ENCODE assay signal across 22 cellular contexts in genomic region chr16:4452674-4453073, GRCh38. TPM values are rescaled to one million over a fixed set of nuclear protein-coding genes. Genes with fewer than 3 reads are reported as not detected.
DNase-seq lines count a peak whose midpoint lies in the region; ATAC-seq and TF ChIP-seq lines count a peak whose summit lies in the region.
"Had no signal": no experiment of that assay in that cellular context is flagged by ENCODE, and none has a peak within 500 bp of the region (broad histone marks: within the 10 kb centered on the region; RNA-seq: fewer than 3 reads in every experiment).

No MANE protein-coding gene starts in this region.

- no peak overlapping the region for H3K4me3 ChIP-seq in adrenal gland
- H3K4me3 ChIP-seq in gastrocnemius medialis: no peak overlapping the region
- H3K4me3 ChIP-seq: BLaER1, Peyer's patch, SJCRH30 had no signal

- H3K27ac ChIP-seq in adrenal gland: peak overlapping the region in 1 of 5 donors; percentile 23
- H3K27ac ChIP-seq in gastrocnemius medialis: no peak overlapping the region
- H3K27ac ChIP-seq: BLaER1, Peyer's patch had no signal

- intact Hi-C loops in Right ventricle myocardium superior (cut with DNase I): no loop called here
- intact Hi-C loops in left ventricle myocardium superior (cut with micrococcal nuclease): no loop called here
- intact Hi-C loops in adrenal gland (cut with DNase I): no loop called here
- intact Hi-C loops in gastrocnemius medialis (cut with DNase I; ENCODE audit: low total_unique reads): no loop called here

- ATAC-seq in Right ventricle myocardium superior (ENCODE audit: poor library complexity) (no peak), left ventricle myocardium superior (no peak), gastrocnemius medialis (peak; percentile 47 to 48), GM19395 (IDR thresholded peaks at IDR 0.05; ENCODE audit: unreplicated experiment) (no peak)

- no peak for TF ChIP-seq POLR2A in adrenal gland (IDR thresholded peaks at IDR 0.05)
- TF ChIP-seq POLR2A in gastrocnemius medialis (IDR thresholded peaks at IDR 0.05): no peak

- in situ Hi-C loops in gastrocnemius medialis (cut with MboI; ENCODE audit: low sequenced_read_pairs in 4 of 4): no loop called here

- H3K4me1 ChIP-seq in adrenal gland (replicated peaks in 1 of 2): peaks cover 0 to 5% of the 10 kb centered on the region in 2 donors
- no peaks in the 10 kb centered on the region for H3K4me1 ChIP-seq in gastrocnemius medialis
- H3K4me1 ChIP-seq: Peyer's patch had no signal

- H3K27me3 ChIP-seq in adrenal gland (no peaks in the 10 kb centered on the region), gastrocnemius medialis (no peaks in the 10 kb centered on the region)
- H3K27me3 ChIP-seq: BLaER1, Peyer's patch, SJCRH30 had no signal

- peaks cover 0 to 79% of the 10 kb centered on the region in 2 donors for H3K36me3 ChIP-seq in adrenal gland (replicated peaks in 1 of 2)
- H3K36me3 ChIP-seq in gastrocnemius medialis: peaks cover 4 to 95% of the 10 kb centered on the region in 2 donors

- DNase-seq in Right ventricle myocardium superior (peak; percentile 19), left ventricle myocardium superior (no peak), adrenal gland (peak in 6 of 7 donors; percentile 49 to 79 (median 70)), gastrocnemius medialis (no peak), hippocampal formation (lab: John Stamatoyannopoulos, UW) (no peak)
- no peak for DNase-seq in stimulated activated CD4-positive, alpha-beta T cell treated with anti-CD3 and anti-CD28 coated beads, Interleukin-2, amount 100 ng/mL, for 24 hours
- DNase-seq: ACHN; CD4-positive, alpha-beta T cell; EL; GF-D8; KBM-7; MM.1S; NCI-H1048; NCI-H1436; NCI-H187 treated with DMSO at 0.1 percent for 48 hours; NCI-H226; NCI-H524; NCI-H82; Peyer's patch had no signal

- H3K9me3 ChIP-seq in adrenal gland (replicated peaks in 1 of 3) (no peaks in the 10 kb centered on the region), gastrocnemius medialis (no peaks in the 10 kb centered on the region)
- H3K9me3 ChIP-seq: BLaER1, Peyer's patch, SJCRH30 had no signal

- 48 to 68% (median 57%) methylated on average over 5 of the region's 5 CpGs for WGBS in adrenal gland, 4 donors

- TF ChIP-seq CTCF in adrenal gland (IDR thresholded peaks at IDR 0.05): no peak
- TF ChIP-seq CTCF in gastrocnemius medialis (IDR thresholded peaks at IDR 0.05 in 4 of 5, conservative IDR thresholded peaks at IDR 0.05 in 1 of 5): no peak

RNA-seq across cellular contexts. Expression of gene NMRAL1, which starts 21.8 kb away (rescaled TPM):
- 24.9 TPM for total RNA-seq in Right ventricle myocardium superior
- total RNA-seq in left ventricle myocardium superior: 24.7 TPM
- total RNA-seq in adrenal gland: 100 to 1,000 TPM in 1 of 8 donors, 10 to 100 TPM in 7; 51.3 to 104 (median 69.9) TPM
- 100 to 1,000 TPM in 2 of 3 donors, 10 to 100 TPM in 1; 35.0 to 139 (median 126) TPM for polyA plus RNA-seq in adrenal gland
- 10 to 100 TPM in 1 of 4 donors, 1 to 10 TPM in 3; 2.7 to 11.0 (median 9.1) TPM for total RNA-seq in gastrocnemius medialis

RNA-seq across cellular contexts. Expression of gene HMOX2, which starts 23.5 kb away (rescaled TPM):
- total RNA-seq in Right ventricle myocardium superior: 125 TPM
- total RNA-seq in left ventricle myocardium superior: 121 TPM
- total RNA-seq in adrenal gland: 100 to 1,000 TPM in 1 of 8 donors, 10 to 100 TPM in 7; 46.0 to 113 (median 65.6) TPM
- polyA plus RNA-seq in adrenal gland: 100 to 1,000 TPM in 1 of 3 donors, 10 to 100 TPM in 2; 36.1 to 114 (median 39.0) TPM
- total RNA-seq in gastrocnemius medialis: 10 to 100 TPM; 21.7 to 30.0 (median 28.4) TPM

RNA-seq across cellular contexts. Expression of gene DNAJA3, which starts 27.0 kb away (rescaled TPM):
- total RNA-seq in Right ventricle myocardium superior: 76.8 TPM
- total RNA-seq in left ventricle myocardium superior: 83.9 TPM
- 100 to 1,000 TPM in 2 of 8 donors, 10 to 100 TPM in 6; 55.0 to 122 (median 76.5) TPM for total RNA-seq in adrenal gland
- 100 to 1,000 TPM in 1 of 3 donors, 10 to 100 TPM in 2; 21.9 to 166 (median 25.6) TPM for polyA plus RNA-seq in adrenal gland
- 100 to 1,000 TPM in 2 of 4 donors, 10 to 100 TPM in 2; 94.8 to 114 (median 103) TPM for total RNA-seq in gastrocnemius medialis

RNA-seq across cellular contexts. Expression of gene CORO7, which starts 36.3 kb away (rescaled TPM):
- total RNA-seq in Right ventricle myocardium superior (11.6 TPM), left ventricle myocardium superior (10.1 TPM), adrenal gland (10 to 100 TPM; 23.0 to 56.5 (median 35.8) TPM), gastrocnemius medialis (10 to 100 TPM in 1 of 4 donors, 1 to 10 TPM in 3; 5.7 to 15.3 (median 7.2) TPM)
- polyA plus RNA-seq in adrenal gland: 10 to 100 TPM in 2 of 3 donors, 1 to 10 TPM in 1; 4.3 to 61.0 (median 27.9) TPM

Comparison
In these comparisons a context has a peak if more than half of its experiments do, and no peak if none do; other contexts are left out.
1. DNase-seq: peak in Right ventricle myocardium superior (single experiment) and adrenal gland (6 of 7); none in left ventricle myocardium superior (single experiment), gastrocnemius medialis (0 of 2), hippocampal formation (0 of 2) and stimulated activated CD4-positive, alpha-beta T cell treated with anti-CD3 and anti-CD28 coated beads, Interleukin-2, amount 100 ng/mL, for 24 hours (0 of 2).
2. ATAC-seq: peak in gastrocnemius medialis (2 of 2); none in Right ventricle myocardium superior (single experiment), left ventricle myocardium superior (single experiment) and GM19395 (single experiment).